2 cellular contexts compared by ENCODE assay signal in genomic region chr22:39423976-39424375, GRCh38.
TF ChIP-seq lines count a peak whose summit lies in the region.

No MANE protein-coding gene starts in this region.

TF ChIP-seq in IMR-90, 13 proteins besides CTCF, POLR2A, EP300 and RAD21:
- TF ChIP-seq NFE2L2 (IDR thresholded peaks at IDR 0.05; ENCODE audit: low read depth, low read length) (no peak), FOS (IDR thresholded peaks at IDR 0.05; ENCODE audit: low read depth, low read length) (no peak), MAFK (IDR thresholded peaks at IDR 0.05; ENCODE audit: low read depth, low read length) (no peak), CHD1 (IDR thresholded peaks at IDR 0.05; ENCODE audit: low read depth, low read length) (no peak), RFX5 (IDR thresholded peaks at IDR 0.05; ENCODE audit: low read depth, low read length) (no peak), SMC3 (IDR thresholded peaks at IDR 0.05; ENCODE audit: low read depth, low read length) (no peak), RCOR1 (IDR thresholded peaks at IDR 0.05; ENCODE audit: insufficient replicate concordance, low read length) (no peak), BHLHE40 (IDR thresholded peaks at IDR 0.05; ENCODE audit: low read depth, low read length) (no peak), CEBPB (IDR thresholded peaks at IDR 0.05; ENCODE audit: low read depth, low read length) (no peak), ELK1 (IDR thresholded peaks at IDR 0.05; ENCODE audit: borderline replicate concordance, low read depth, low read length) (no peak), MAZ (IDR thresholded peaks at IDR 0.05; ENCODE audit: borderline replicate concordance, low read depth, low read length) (no peak)
- TF ChIP-seq, protein P1, sequence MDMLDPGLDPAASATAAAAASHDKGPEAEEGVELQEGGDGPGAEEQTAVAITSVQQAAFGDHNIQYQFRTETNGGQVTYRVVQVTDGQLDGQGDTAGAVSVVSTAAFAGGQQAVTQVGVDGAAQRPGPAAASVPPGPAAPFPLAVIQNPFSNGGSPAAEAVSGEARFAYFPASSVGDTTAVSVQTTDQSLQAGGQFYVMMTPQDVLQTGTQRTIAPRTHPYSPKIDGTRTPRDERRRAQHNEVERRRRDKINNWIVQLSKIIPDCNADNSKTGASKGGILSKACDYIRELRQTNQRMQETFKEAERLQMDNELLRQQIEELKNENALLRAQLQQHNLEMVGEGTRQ (IDR thresholded peaks at IDR 0.05; ENCODE audit: low read depth, low read length): no peak

TF ChIP-seq in K562, 482 proteins besides CTCF, POLR2A, EP300 and RAD21:
- TF ChIP-seq RBM25 (IDR thresholded peaks at IDR 0.05; ENCODE audit: low read depth, low read length, severe bottlenecking): peak; percentile 28
- TF ChIP-seq ZNF146 (CRISPR knock-in tag; IDR thresholded peaks at IDR 0.05; ENCODE audit: unreplicated experiment): peak; percentile 71
- no peak for TF ChIP-seq SIN3A (IDR thresholded peaks at IDR 0.05; ENCODE audit: borderline replicate concordance in 2 of 2, control insufficient read depth in 1 of 2, low read depth in 2 of 2, low read length in 2 of 2)
- TF ChIP-seq SMARCB1 (IDR thresholded peaks at IDR 0.05; ENCODE audit: insufficient read length, low read depth): no peak
- no peak for TF ChIP-seq ZNF24 (IDR thresholded peaks at IDR 0.05)
